6 cellular contexts compared by ENCODE assay signal in the genomic region with DNA sequence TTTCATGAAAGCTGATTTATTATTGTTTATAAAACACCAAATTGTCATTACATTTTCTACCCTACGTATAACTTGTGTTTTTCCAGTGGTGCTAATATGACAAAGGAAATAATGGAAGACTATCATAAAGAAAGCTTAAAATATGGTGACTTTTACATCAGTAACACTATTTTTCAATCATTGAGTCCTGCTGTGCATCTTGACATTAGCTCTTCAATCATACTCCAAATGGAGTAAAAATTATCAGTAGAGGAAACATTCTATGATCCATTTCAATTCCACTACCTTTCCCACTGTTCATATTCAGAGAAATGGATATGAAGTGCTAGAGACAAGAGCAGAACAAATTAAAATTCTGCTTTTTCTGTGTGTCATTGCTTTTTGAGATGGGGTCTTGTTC.
"Had no signal": no experiment of that assay in that cellular context is flagged by ENCODE, and none has a peak within 500 bp of the region (broad histone marks: within the 10 kb centered on the region; RNA-seq: fewer than 3 reads in every experiment).

No MANE protein-coding gene starts in this region.

- FAIRE-seq: HTR-8/SVneo had no signal

- H3K9ac ChIP-seq: GM23248 had no signal

- H3K27ac ChIP-seq: GM23248 had no signal

- DNase-seq: GM23248, GOT3, H9, HCEC 1CT, KBM-7 had no signal

- H2AFZ ChIP-seq: GM23248 had no signal

- H3K4me3 ChIP-seq: GM23248 had no signal
